Comparison of ENCODE assay signal across 1 cellular context in genomic region chr4:92305878-92306520, GRCh38.
TF ChIP-seq lines count a peak whose summit lies in the region.

No MANE protein-coding gene starts in this region.

TF ChIP-seq in GM23338, 12 proteins besides CTCF, POLR2A, EP300 and RAD21 (continued from another document):
- no peak for TF ChIP-seq ZNF462 (CRISPR knock-in tag; IDR thresholded peaks at IDR 0.05)
- TF ChIP-seq POLR2AphosphoS5 (IDR thresholded peaks at IDR 0.05; ENCODE audit: low read depth), result no peak
